1 cellular context compared by ENCODE assay signal in the genomic region with DNA sequence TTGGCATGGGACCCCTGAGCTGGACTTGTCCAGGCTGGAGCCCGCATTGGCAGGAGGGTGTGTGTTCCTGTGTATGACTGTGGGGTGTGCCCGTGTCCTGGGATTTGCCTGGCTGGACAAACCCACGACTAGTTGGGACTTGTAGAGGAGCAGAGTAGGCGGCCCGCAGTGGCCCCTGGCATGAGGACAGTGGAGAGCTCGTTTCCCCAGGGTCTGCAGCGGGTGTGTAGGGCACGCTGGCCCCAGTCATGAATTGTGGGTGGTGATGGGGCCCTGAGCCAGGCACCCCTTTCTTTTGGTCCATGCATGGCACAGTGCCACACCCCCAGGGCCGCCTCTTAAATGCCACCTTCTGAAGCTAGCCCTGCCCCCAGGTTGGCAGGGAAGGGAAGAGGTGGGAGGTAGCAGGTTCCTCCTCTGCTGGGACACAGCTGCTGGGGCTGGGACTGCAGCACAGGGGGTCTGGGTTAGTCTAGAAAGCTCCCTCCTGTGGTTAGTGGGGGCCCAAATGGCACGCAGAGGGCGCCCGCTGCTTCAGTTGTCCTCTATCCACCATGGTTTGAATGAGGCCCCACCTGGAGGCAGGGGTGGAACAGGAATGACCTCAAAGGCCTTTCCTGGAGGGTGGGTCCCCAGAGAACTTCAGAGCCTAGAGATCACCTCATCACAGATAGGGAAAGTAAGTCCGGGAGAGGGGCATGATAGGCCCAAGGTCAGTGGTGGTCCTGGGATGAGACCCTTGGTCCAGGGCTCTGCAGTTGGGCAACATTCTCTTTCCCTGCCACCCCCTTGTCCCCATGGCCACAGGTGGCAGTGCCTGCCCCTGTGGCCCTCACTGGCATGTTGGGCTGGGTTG.
TF ChIP-seq lines count a peak whose summit lies in the region.

No MANE protein-coding gene starts in this region.

TF ChIP-seq in IMR-90, 13 proteins besides CTCF, POLR2A, EP300 and RAD21:
- TF ChIP-seq NFE2L2 (IDR thresholded peaks at IDR 0.05; ENCODE audit: low read depth, low read length): no peak
- TF ChIP-seq BHLHE40 (IDR thresholded peaks at IDR 0.05; ENCODE audit: low read depth, low read length): no peak
- TF ChIP-seq, protein P1, sequence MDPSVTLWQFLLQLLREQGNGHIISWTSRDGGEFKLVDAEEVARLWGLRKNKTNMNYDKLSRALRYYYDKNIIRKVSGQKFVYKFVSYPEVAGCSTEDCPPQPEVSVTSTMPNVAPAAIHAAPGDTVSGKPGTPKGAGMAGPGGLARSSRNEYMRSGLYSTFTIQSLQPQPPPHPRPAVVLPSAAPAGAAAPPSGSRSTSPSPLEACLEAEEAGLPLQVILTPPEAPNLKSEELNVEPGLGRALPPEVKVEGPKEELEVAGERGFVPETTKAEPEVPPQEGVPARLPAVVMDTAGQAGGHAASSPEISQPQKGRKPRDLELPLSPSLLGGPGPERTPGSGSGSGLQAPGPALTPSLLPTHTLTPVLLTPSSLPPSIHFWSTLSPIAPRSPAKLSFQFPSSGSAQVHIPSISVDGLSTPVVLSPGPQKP (IDR thresholded peaks at IDR 0.05; ENCODE audit: borderline replicate concordance, low read depth, low read length): no peak
- TF ChIP-seq SMC3 (IDR thresholded peaks at IDR 0.05; ENCODE audit: low read depth, low read length): no peak
- no peak for TF ChIP-seq MAFK (IDR thresholded peaks at IDR 0.05; ENCODE audit: low read depth, low read length)
- no peak for TF ChIP-seq CHD1 (IDR thresholded peaks at IDR 0.05; ENCODE audit: low read depth, low read length)
- TF ChIP-seq CEBPB (IDR thresholded peaks at IDR 0.05; ENCODE audit: low read depth, low read length): no peak
- TF ChIP-seq, protein P2, sequence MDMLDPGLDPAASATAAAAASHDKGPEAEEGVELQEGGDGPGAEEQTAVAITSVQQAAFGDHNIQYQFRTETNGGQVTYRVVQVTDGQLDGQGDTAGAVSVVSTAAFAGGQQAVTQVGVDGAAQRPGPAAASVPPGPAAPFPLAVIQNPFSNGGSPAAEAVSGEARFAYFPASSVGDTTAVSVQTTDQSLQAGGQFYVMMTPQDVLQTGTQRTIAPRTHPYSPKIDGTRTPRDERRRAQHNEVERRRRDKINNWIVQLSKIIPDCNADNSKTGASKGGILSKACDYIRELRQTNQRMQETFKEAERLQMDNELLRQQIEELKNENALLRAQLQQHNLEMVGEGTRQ (IDR thresholded peaks at IDR 0.05; ENCODE audit: low read depth, low read length): no peak
- TF ChIP-seq RCOR1 (IDR thresholded peaks at IDR 0.05; ENCODE audit: insufficient replicate concordance, low read length): no peak
- no peak for TF ChIP-seq MAZ (IDR thresholded peaks at IDR 0.05; ENCODE audit: borderline replicate concordance, low read depth, low read length)
- no peak for TF ChIP-seq MXI1 (IDR thresholded peaks at IDR 0.05; ENCODE audit: borderline replicate concordance, low read depth, low read length)
- TF ChIP-seq RFX5 (IDR thresholded peaks at IDR 0.05; ENCODE audit: low read depth, low read length): no peak
- TF ChIP-seq FOS (IDR thresholded peaks at IDR 0.05; ENCODE audit: low read depth, low read length): no peak
TF ChIP-seq in IMR-90: peak in this region for 0.
